9 cellular contexts compared by ENCODE assay signal in the genomic region with DNA sequence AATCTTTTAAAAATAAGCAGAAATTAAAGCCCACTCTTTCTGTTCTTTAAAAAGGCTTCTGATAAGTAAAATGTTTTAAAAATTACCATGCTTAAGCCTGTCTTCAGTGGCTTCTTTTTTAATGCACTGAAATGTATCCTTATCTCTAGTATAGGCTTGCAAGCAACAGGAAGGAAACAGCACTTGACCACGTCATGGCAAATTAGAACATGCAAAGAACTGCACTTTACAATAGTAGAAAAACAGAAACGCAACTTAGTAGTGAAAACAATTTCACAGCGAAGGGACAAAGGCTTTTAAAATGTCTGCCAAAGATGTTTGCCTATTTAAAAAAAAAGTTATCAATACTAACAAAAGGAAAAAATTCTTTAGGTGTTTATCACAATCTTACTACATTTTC. TPM values are rescaled to one million over a fixed set of nuclear protein-coding genes. Genes with fewer than 3 reads are reported as not detected.
DNase-seq lines count a peak whose midpoint lies in the region; ATAC-seq and TF ChIP-seq lines count a peak whose summit lies in the region.
"Had no signal": no experiment of that assay in that cellular context is flagged by ENCODE, and none has a peak within 500 bp of the region (broad histone marks: within the 10 kb centered on the region; RNA-seq: fewer than 3 reads in every experiment).

No MANE protein-coding gene starts in this region.

- H3K4me1 Mint-ChIP-seq in MCF 10A (ENCODE audit: insufficient read depth, unreplicated experiment): peaks cover 44% of the 10 kb centered on the region
- peaks cover 10 to 15% of the 10 kb centered on the region in 2 experiments for H3K4me1 Mint-ChIP-seq in H9

- H3K23ac ChIP-seq in mesenchymal stem cell (ENCODE audit: low read length in 2 of 2): no peak overlapping the region
- H3K23ac ChIP-seq in H9 (ENCODE audit: insufficient read length, low read depth, low read length): no peak overlapping the region

- no peak overlapping the region for H2BK20ac ChIP-seq in H9 (ENCODE audit: low read depth, low read length, poor library complexity, severe bottlenecking)

- H2BK120ac ChIP-seq in mesenchymal stem cell (ENCODE audit: low read depth, low read length): no peak overlapping the region
- no peak overlapping the region for H2BK120ac ChIP-seq in H9 (ENCODE audit: low read depth, low read length, poor library complexity, severe bottlenecking)

- H3K4me3 Mint-ChIP-seq in MCF 10A (ENCODE audit: unreplicated experiment) (peak overlapping the region; percentile 12), H9 (no peak overlapping the region)

- no peaks in the 10 kb centered on the region for H3K27me3 ChIP-seq in mesenchymal stem cell (ENCODE audit: control insufficient read depth in 1 of 2, insufficient read depth in 1 of 2, low read length in 2 of 2)
- H3K27me3 ChIP-seq in thymus (ENCODE audit: control insufficient read depth, insufficient read depth): no peaks in the 10 kb centered on the region
- no peaks in the 10 kb centered on the region for H3K27me3 ChIP-seq in H9 (ENCODE audit: insufficient read depth, low read length)

- H3T11ph ChIP-seq in H9 (ENCODE audit: low read length): no peak overlapping the region

- H3K27me3 Mint-ChIP-seq in MCF 10A (ENCODE audit: insufficient read depth, unreplicated experiment): no peaks in the 10 kb centered on the region
- no peaks in the 10 kb centered on the region for H3K27me3 Mint-ChIP-seq in H9 (ENCODE audit: low read depth)

- H3K18ac ChIP-seq in mesenchymal stem cell (ENCODE audit: low read depth in 1 of 2, low read length in 2 of 2) (no peak overlapping the region), H9 (ENCODE audit: insufficient read length, low read depth, low read length) (no peak overlapping the region)

- H3K79me2 ChIP-seq in H9 (ENCODE audit: insufficient read depth, low read length): no peaks in the 10 kb centered on the region

- WGBS in mesenchymal stem cell: 0% methylated on average over 1 of the region's 3 CpGs
- WGBS in thymus: under 1% methylated on average over 3 of the region's 3 CpGs
- WGBS in H9 (ENCODE audit: extremely low coverage, insufficient read length, low lambda C conversion rate): no CpG with 5 or more reads among the region's 3 CpGs

- TF ChIP-seq POLR2A in Raji (IDR thresholded peaks at IDR 0.05; ENCODE audit: insufficient read depth, low read depth, low read length): peak; percentile 32; the same call in 1 of the 2 replicates

- POLR2A ChIA-PET in MCF 10A (lab: Yijun Ruan, JAX): interaction anchor here (0.8 to 1.0 kb wide), 3 partner anchors 34 to 77 kb away, joined by 4 read pairs; a partner anchor contains a TSS

- H3K27ac ChIP-seq in mesenchymal stem cell (ENCODE audit: low read length, poor library complexity, severe bottlenecking) (no peak overlapping the region), thymus (ENCODE audit: low read depth) (no peak overlapping the region), H9 (ENCODE audit: insufficient read length, low read depth, low read length) (no peak overlapping the region)
- H3K27ac ChIP-seq: A549 had no signal

- H3K36me3 ChIP-seq in mesenchymal stem cell (ENCODE audit: control insufficient read depth in 1 of 2, insufficient read depth in 2 of 2, low read depth in 1 of 2, low read length in 2 of 2) (peaks cover 0 to 22% of the 10 kb centered on the region in 2 experiments), thymus (ENCODE audit: control insufficient read depth, insufficient read depth) (no peaks in the 10 kb centered on the region)

- no peak overlapping the region for H3K4ac ChIP-seq in mesenchymal stem cell (ENCODE audit: low read depth in 1 of 2, low read length in 2 of 2)
- H3K4ac ChIP-seq in H9 (ENCODE audit: low read depth, low read length): no peak overlapping the region

- TF ChIP-seq CTCF in MCF 10A (IDR thresholded peaks at IDR 0.05; ENCODE audit: unreplicated experiment) (no peak), H9 (conservative IDR thresholded peaks at IDR 0.05) (no peak)

- H4K5ac ChIP-seq in H9 (ENCODE audit: insufficient read length, low read depth, low read length): no peak overlapping the region

- H2BK12ac ChIP-seq in mesenchymal stem cell (ENCODE audit: low read length in 2 of 2): no peak overlapping the region
- H2BK12ac ChIP-seq in H9 (ENCODE audit: insufficient read length, low read depth, low read length): no peak overlapping the region

- DNase-seq in NCI-H1436 (lab: John Stamatoyannopoulos, UW) (peak; percentile 19), NCI-H1436 treated with DMSO at 0.1 percent for 48 hours (lab: John Stamatoyannopoulos, UW) (no peak), MCF 10A (ENCODE audit: unreplicated experiment) (no peak), mesenchymal stem cell (peak; percentile 91), H9 (no peak)

- no peaks in the 10 kb centered on the region for H3K9me3 ChIP-seq in mesenchymal stem cell (ENCODE audit: control insufficient read depth, low read length)
- no peaks in the 10 kb centered on the region for H3K9me3 ChIP-seq in thymus (ENCODE audit: control insufficient read depth)
- no peaks in the 10 kb centered on the region for H3K9me3 ChIP-seq in H9 (ENCODE audit: control insufficient read depth, low read depth, low read length)
- H3K9me3 ChIP-seq: A549 had no signal

- H3K4me2 ChIP-seq in mesenchymal stem cell (ENCODE audit: low read length, poor library complexity, severe bottlenecking) (no peak overlapping the region), H9 (ENCODE audit: insufficient read depth, insufficient read length, low read length) (no peak overlapping the region)
- H3K4me2 ChIP-seq: A549 had no signal

- H4K20me1 ChIP-seq in H9 (ENCODE audit: control insufficient read depth, insufficient read depth, insufficient read length): no peaks in the 10 kb centered on the region

- BruUV-seq in MCF 10A (replicated peaks; lab: Mats Ljungman, UMichigan): no TSS peak

- no peak overlapping the region for H3K56ac ChIP-seq in H9 (ENCODE audit: insufficient read length, low read depth, low read length)

- peaks cover 4% of the 10 kb centered on the region for H3K79me1 ChIP-seq in mesenchymal stem cell (replicated peaks; ENCODE audit: low read length, poor library complexity, severe bottlenecking)
- no peaks in the 10 kb centered on the region for H3K79me1 ChIP-seq in H9 (ENCODE audit: insufficient read depth, low read depth, low read length, poor library complexity, severe bottlenecking)

- H2BK15ac ChIP-seq in mesenchymal stem cell (ENCODE audit: low read depth, poor library complexity, severe bottlenecking) (no peak overlapping the region), H9 (ENCODE audit: low read depth, low read length) (no peak overlapping the region)

- no peak overlapping the region for H3K4me3 ChIP-seq in mesenchymal stem cell (ENCODE audit: insufficient read depth in 1 of 2, low read depth in 1 of 2, low read length in 2 of 2)
- peak overlapping the region; percentile 57 for H3K4me3 ChIP-seq in thymus (ENCODE audit: low read length)
- H3K4me3 ChIP-seq: A549 had no signal

- intact Hi-C loops in MCF 10A (cut with micrococcal nuclease): no loop called here

- no peaks in the 10 kb centered on the region for H3K23me2 ChIP-seq in H9 (ENCODE audit: insufficient read length, low read depth, low read length, poor library complexity, severe bottlenecking)

- H4K8ac ChIP-seq in mesenchymal stem cell (ENCODE audit: low read length): no peak overlapping the region
- no peak overlapping the region for H4K8ac ChIP-seq in H9 (replicated peaks; ENCODE audit: insufficient read length, low read depth, low read length)

- CTCF ChIA-PET in MCF 10A (lab: Yijun Ruan, JAX): no interaction called here

- H3K4me1 ChIP-seq in mesenchymal stem cell (ENCODE audit: control insufficient read depth, insufficient read depth, low read depth, low read length): no peaks in the 10 kb centered on the region
- H3K4me1 ChIP-seq in thymus (ENCODE audit: control insufficient read depth, insufficient read depth, low read length): peaks cover 16% of the 10 kb centered on the region
- H3K4me1 ChIP-seq in H9 (ENCODE audit: insufficient read depth, low read length): no peaks in the 10 kb centered on the region

- H2BK5ac ChIP-seq in mesenchymal stem cell (ENCODE audit: low read depth, low read length, poor library complexity, severe bottlenecking): no peak overlapping the region
- no peak overlapping the region for H2BK5ac ChIP-seq in H9 (ENCODE audit: insufficient read length, low read length)

- no peak overlapping the region for H2AK5ac ChIP-seq in mesenchymal stem cell (ENCODE audit: low read length, severe bottlenecking)
- no peak overlapping the region for H2AK5ac ChIP-seq in H9 (ENCODE audit: insufficient read length, low read length)

- peak; percentile 62 for ATAC-seq in HG02885 (IDR thresholded peaks at IDR 0.05; ENCODE audit: poor library complexity, unreplicated experiment)
- ATAC-seq: A549 had no signal

- H3K14ac ChIP-seq in mesenchymal stem cell (ENCODE audit: low read length in 2 of 2) (no peak overlapping the region), H9 (ENCODE audit: insufficient read depth, low read length) (no peak overlapping the region)

- H2AFZ ChIP-seq in mesenchymal stem cell (ENCODE audit: low read depth, low read length) (no peak overlapping the region), H9 (ENCODE audit: low read length) (no peak overlapping the region)

- peak overlapping the region; percentile 76 for H3K9ac ChIP-seq in mesenchymal stem cell (ENCODE audit: low read length)
- H3K9ac ChIP-seq in H9 (ENCODE audit: extremely low read depth, insufficient read length, low read length): no peak overlapping the region

- H3K36me3 Mint-ChIP-seq in MCF 10A (ENCODE audit: insufficient read depth, unreplicated experiment) (peaks cover 34% of the 10 kb centered on the region), H9 (ENCODE audit: insufficient read depth in 1 of 3, low read depth in 3 of 3) (no peaks in the 10 kb centered on the region)

- H3K27ac Mint-ChIP-seq in MCF 10A (ENCODE audit: low read depth, unreplicated experiment): peak overlapping the region; percentile 71
- H3K27ac Mint-ChIP-seq in H9: no peak overlapping the region

- H3K9me3 Mint-ChIP-seq in MCF 10A (ENCODE audit: unreplicated experiment) (no peaks in the 10 kb centered on the region), H9 (no peaks in the 10 kb centered on the region)

- H4K91ac ChIP-seq in mesenchymal stem cell (ENCODE audit: low read length): no peak overlapping the region
- H4K91ac ChIP-seq in H9 (ENCODE audit: insufficient read length, low read depth, low read length): no peak overlapping the region

RNA-seq across cellular contexts. Expression of a gene that starts 36.3 kb away (rescaled TPM):
- total RNA-seq in MCF 10A (2022): 73.7 and 82.1 TPM in 2 replicates
- 50.1 TPM for polyA plus RNA-seq in mesenchymal stem cell (2013, experiment 1 of 2)
- 49.3 TPM for polyA plus RNA-seq in mesenchymal stem cell (2013, experiment 2 of 2)
- 64.2 TPM for polyA plus RNA-seq in thymus
- total RNA-seq in H9 (2021): 14.8 and 15.5 TPM in 2 replicates

Comparison
In these comparisons a context has a peak if more than half of its experiments do, and no peak if none do; other contexts are left out.
1. DNase-seq: peak in NCI-H1436 (single experiment) and mesenchymal stem cell (single experiment); none in NCI-H1436 treated with DMSO at 0.1 percent for 48 hours (single experiment), MCF 10A (single experiment) and H9 (single experiment).